ENCODE assay signal across 8 cellular contexts in the genomic region with DNA sequence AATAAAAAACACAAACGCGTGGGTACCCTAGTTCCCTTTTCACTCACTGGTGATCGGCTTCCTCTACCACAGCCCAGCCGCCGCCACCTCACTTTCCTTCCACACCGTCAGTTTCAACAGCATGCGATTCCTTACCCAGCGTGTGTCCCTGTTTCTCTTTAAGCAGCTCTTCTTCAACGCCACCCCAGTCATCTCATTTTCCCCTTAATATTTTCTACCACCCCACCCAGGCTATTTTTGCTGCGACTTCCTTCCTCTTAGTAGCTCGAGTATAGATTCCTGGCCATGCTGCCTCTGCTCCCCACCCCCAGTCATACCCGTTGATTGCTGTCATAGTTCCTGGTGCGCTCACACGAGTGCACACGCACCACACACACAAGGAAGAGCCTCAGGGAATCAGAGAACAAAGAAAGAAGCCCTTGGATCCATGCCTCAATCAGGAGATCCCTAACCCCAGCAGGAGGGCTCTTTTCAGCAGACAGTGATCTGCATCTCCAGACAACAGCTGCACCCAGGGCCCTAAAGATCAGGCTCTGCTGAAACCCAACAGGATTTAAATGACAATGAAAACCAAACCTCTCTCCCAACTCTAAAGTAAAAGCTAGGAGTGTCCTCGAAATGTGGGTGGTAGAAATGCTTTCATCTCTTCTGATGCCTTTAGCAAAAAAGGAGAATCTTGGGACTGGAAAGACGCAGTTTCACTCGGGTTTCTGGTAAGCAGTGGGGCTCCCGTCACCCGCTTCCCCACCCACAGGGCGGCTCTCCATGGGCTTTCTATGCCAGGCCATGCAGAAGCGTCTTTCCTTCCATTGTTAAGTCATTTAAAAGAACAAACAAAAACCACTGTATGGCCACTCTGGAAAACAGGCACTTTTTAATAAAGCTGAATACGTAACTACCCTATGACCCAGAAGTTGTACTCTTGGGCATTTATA. TPM values are rescaled to one million over a fixed set of nuclear protein-coding genes. Genes with fewer than 3 reads are reported as not detected.
A peak's percentile ranks its signal among the peaks of the same experiment; 100 is the strongest.
DNase-seq lines count a peak whose midpoint lies in the region; ATAC-seq and TF ChIP-seq lines count a peak whose summit lies in the region.

No MANE protein-coding gene starts in this region.

- H3K79me2 ChIP-seq in SK-N-SH (ENCODE audit: insufficient read depth): peaks cover 59% of the 10 kb centered on the region

- H3K9me3 ChIP-seq in KOPT-K1 (ENCODE audit: insufficient read depth, low read length, poor library complexity, severe bottlenecking) (no peaks in the 10 kb centered on the region), SK-N-SH (no peaks in the 10 kb centered on the region), spleen (no peaks in the 10 kb centered on the region)

- H3K36me3 ChIP-seq in KOPT-K1 (ENCODE audit: insufficient read depth, low read length): peaks cover 44% of the 10 kb centered on the region
- H3K36me3 ChIP-seq in SK-N-SH (replicated peaks in 1 of 2; ENCODE audit: control insufficient read depth in 1 of 2, insufficient read depth in 2 of 2, low read length in 1 of 2): peaks cover 9 to 20% of the 10 kb centered on the region in 2 experiments
- peaks cover 0 to 51% (median 34%) of the 10 kb centered on the region in 6 donors for H3K36me3 ChIP-seq in spleen

- H2AFZ ChIP-seq in SK-N-SH (ENCODE audit: low read depth): no peak overlapping the region

- TF ChIP-seq CTCF in SK-N-SH (IDR thresholded peaks at IDR 0.05) (no peak), spleen (IDR thresholded peaks at IDR 0.05 in 8 of 11, conservative IDR thresholded peaks at IDR 0.05 in 3 of 11) (no peak)

- H3F3A ChIP-seq in SK-N-SH (replicated peaks; ENCODE audit: insufficient read depth): peaks cover 5% of the 10 kb centered on the region

- no peak for ATAC-seq in HG02840 (IDR thresholded peaks at IDR 0.05; ENCODE audit: low FRiP score, unreplicated experiment)

- no peak for TF ChIP-seq POLR2A in spleen (IDR thresholded peaks at IDR 0.05)

- no peaks in the 10 kb centered on the region for H3K9me2 ChIP-seq in SK-N-SH

- CTCF ChIA-PET in SK-N-SH (lab: Yijun Ruan, JAX): interaction anchor here (1.1 to 4.0 kb wide), 7 partner anchors 10 to 81 kb away, joined by 3 to 50 read pairs (median 7); no protein-coding TSS in a partner anchor

- H3K4me1 ChIP-seq in SK-N-SH (ENCODE audit: control insufficient read depth in 1 of 2, insufficient read depth in 2 of 2, low read depth in 1 of 2, low read length in 1 of 2) (peaks cover 20 to 51% of the 10 kb centered on the region in 2 experiments; a peak in 3 of 4 replicates), spleen (peaks cover 80 to 100% (median 99%) of the 10 kb centered on the region in 6 donors)

- H4K20me1 ChIP-seq in SK-N-SH (ENCODE audit: insufficient read depth): peaks cover 10% of the 10 kb centered on the region; the same call in 1 of the 2 replicates

- H3K9ac ChIP-seq in SK-N-SH: peak overlapping the region; percentile 3; the same call in 1 of the 2 replicates

- WGBS in SK-N-SH (ENCODE audit: low lambda C conversion rate): 80% methylated on average over 23 of the region's 23 CpGs
- WGBS in spleen, 5 donors: 13 to 18% (median 16%) methylated on average over 23 of the region's 23 CpGs

- no peak for TF ChIP-seq EP300 in SK-N-SH (IDR thresholded peaks at IDR 0.05; ENCODE audit: borderline replicate concordance in 1 of 2, low read depth in 1 of 2, low read length in 1 of 2)

- DNase-seq in DMS79 treated with DMSO at 0.1 percent for 48 hours (lab: John Stamatoyannopoulos, UW): peak; percentile 78
- DNase-seq in SK-N-SH: peak; percentile 74
- DNase-seq in T47D (ENCODE audit: low read depth in 1 of 2, low spot score in 1 of 2): peak; percentile 70 to 87
- peak; percentile 93 for DNase-seq in iPS-NIHi7 (ENCODE audit: extremely low spot score)
- DNase-seq in spleen: peak; percentile 89
- DNase-seq in kidney glomerular epithelial cell (lab: John Stamatoyannopoulos, UW): no peak

- in situ Hi-C loops in T47D (cut with HindIII; ENCODE audit: low pct_unique_long_range_greater_than_20kb, low sequenced_read_pairs): no loop called here

- TF ChIP-seq RAD21 in SK-N-SH (IDR thresholded peaks at IDR 0.05; ENCODE audit: low read length): no peak

- H3K27me3 ChIP-seq in SK-N-SH (ENCODE audit: insufficient read depth) (no peaks in the 10 kb centered on the region), spleen (replicated peaks in 1 of 7) (no peaks in the 10 kb centered on the region)

- H3K4me3 ChIP-seq in SK-N-SH (ENCODE audit: low read depth in 2 of 2, low read length in 1 of 2) (no peak overlapping the region), spleen (peak overlapping the region in 7 of 8 donors; percentile 6 to 56 (median 22))

- H3K27ac ChIP-seq in KOPT-K1 (ENCODE audit: low read depth, low read length, poor library complexity, severe bottlenecking) (peak overlapping the region; percentile 39), SK-N-SH (ENCODE audit: low read depth in 2 of 2, low read length in 1 of 2) (peak overlapping the region; percentile 38 to 92; a peak in 3 of 4 replicates), spleen (peak overlapping the region; percentile 39 to 92 (median 88))

- peak overlapping the region; percentile 55; the same call in 1 of the 2 replicates for H3K4me2 ChIP-seq in SK-N-SH

- POLR2A ChIA-PET in SK-N-SH (lab: Yijun Ruan, JAX): interaction anchor here (1.1 to 2.0 kb wide), 2 partner anchors 18 to 94 kb away, joined by 3 to 7 read pairs; a partner anchor contains a TSS

- intact Hi-C loops in spleen (cut with DNase I; ENCODE audit: low total_unique reads): no loop called here

TF ChIP-seq in SK-N-SH, 30 proteins besides CTCF, POLR2A, EP300 and RAD21:
- TF ChIP-seq GATA2 (CRISPR knock-in tag; IDR thresholded peaks at IDR 0.05) (peak; percentile 51), NFIC (IDR thresholded peaks at IDR 0.05; ENCODE audit: borderline replicate concordance) (no peak), MXI1 (IDR thresholded peaks at IDR 0.05; ENCODE audit: low read depth, low read length) (peak; percentile 78), CHD2 (IDR thresholded peaks at IDR 0.05; ENCODE audit: low read length, partially characterized antibody) (peak; percentile 37)

RNA-seq across cellular contexts. Expression of a gene that starts 23.8 kb away (rescaled TPM):
- polyA plus RNA-seq in SK-N-SH (2012; rRNA removed) (20.9 and 41.1 TPM in 2 replicates), spleen (10 to 100 TPM; 24.8 to 42.7 (median 29.6) TPM)
- 28.4 and 30.0 TPM in 2 replicates for polyA plus RNA-seq in SK-N-SH (2012; cell fraction: cytosol; rRNA removed)
- 28.8 and 35.8 TPM in 2 replicates for polyA plus RNA-seq in SK-N-SH (2012; cell fraction: nucleus; rRNA removed)
- 10 to 100 TPM; 43.4 to 67.5 (median 54.2) TPM for total RNA-seq in spleen

RNA-seq across cellular contexts. Expression of a gene that starts 36.9 kb away (rescaled TPM):
- polyA plus RNA-seq in SK-N-SH (2012; rRNA removed): 20.6 and 21.1 TPM in 2 replicates
- 5.6 and 8.7 TPM in 2 replicates for polyA plus RNA-seq in SK-N-SH (2012; cell fraction: cytosol; rRNA removed)
- polyA plus RNA-seq in SK-N-SH (2012; cell fraction: nucleus; rRNA removed): 122 and 128 TPM in 2 replicates
- 10 to 100 TPM; 40.3 to 65.2 (median 48.0) TPM for total RNA-seq in spleen
- 10 to 100 TPM; 42.2 to 65.9 (median 65.1) TPM for polyA plus RNA-seq in spleen

Comparison
In these comparisons a context has a peak if more than half of its experiments do, and no peak if none do; other contexts are left out.
1. H3K4me3 ChIP-seq: peak in spleen (7 of 8); none in SK-N-SH (0 of 2).
2. Peak in every context shown above with its lines, with median percentiles within 50 percentile points of each other: H3K27ac ChIP-seq.